Comparison of ENCODE assay signal across 36 cellular contexts in genomic region chr15:66270932-66271331, GRCh38. TPM values are rescaled to one million over a fixed set of nuclear protein-coding genes. Genes with fewer than 3 reads are reported as not detected.
"Had no signal": no experiment of that assay in that cellular context is flagged by ENCODE, and none has a peak within 500 bp of the region (broad histone marks: within the 10 kb centered on the region; RNA-seq: fewer than 3 reads in every experiment).

No MANE protein-coding gene starts in this region.

- H3K4me1 ChIP-seq: ascending aorta, breast epithelium, colonic mucosa, esophagus squamous epithelium, gastroesophageal sphincter, heart right ventricle had no signal

- H3K4me3 ChIP-seq: ascending aorta, breast epithelium, cardiac muscle cell, colonic mucosa, esophagus squamous epithelium, gastroesophageal sphincter, heart right ventricle had no signal

- H3K9me3 ChIP-seq: breast epithelium, colonic mucosa, esophagus squamous epithelium had no signal

- H3K27me3 ChIP-seq: ascending aorta, breast epithelium, cardiac muscle cell, colonic mucosa had no signal

- DNase-seq: activated B cell treated with CpG ODN at 0.5 μM for 24 hours; activated CD4-positive, alpha-beta memory T cell treated with anti-CD3 and anti-CD28 coated beads for 36 hours; activated CD4-positive, alpha-beta T cell treated with anti-CD3 and anti-CD28 coated beads for 48 hours; activated CD4-positive, alpha-beta T cell treated with anti-CD3 and anti-CD28 coated beads, Interleukin-2, amount 50 U/mL, for 1 hour; activated CD8-positive, alpha-beta memory T cell treated with anti-CD3 and anti-CD28 coated beads, Interleukin-2, amount 10 ng/mL, durations not matched to agents 7 days and 5 days; activated CD8-positive, alpha-beta memory T cell treated with anti-CD3 and anti-CD28 coated beads, Interleukin-2, amount 50 U/mL, for 4 hours; activated CD8-positive, alpha-beta T cell treated with anti-CD3 and anti-CD28 coated beads, Interleukin-2, amount 10 ng/mL, durations not matched to agents 7 days and 5 days; activated gamma-delta T cell; activated naive CD4-positive, alpha-beta T cell; activated naive CD4-positive, alpha-beta T cell treated with anti-CD3 and anti-CD28 coated beads, Interleukin-2, amount 10 ng/mL, durations not matched to agents 7 days and 5 days; activated naive CD8-positive, alpha-beta T cell treated with anti-CD3 and anti-CD28 coated beads, Interleukin-2, amount 10 ng/mL, durations not matched to agents 7 days and 5 days; activated T-cell treated with anti-CD3 and anti-CD28 coated beads, Interleukin-2, amount 50 U/mL, for 1 hour; activated T-cell treated with anti-CD3 and anti-CD28 coated beads, Interleukin-2, amount 50 U/mL, for 48 hours; central memory CD4-positive, alpha-beta T cell; cerebellar nuclear complex; colonic mucosa; effector CD8-positive, alpha-beta T cell; esophagus squamous epithelium; foreskin melanocyte; heart right ventricle; hippocampal formation; T1000; WERI-Rb-1 had no signal

- H3K36me3 ChIP-seq: ascending aorta, breast epithelium, cardiac muscle cell, colonic mucosa, esophagus squamous epithelium, gastroesophageal sphincter, heart right ventricle, WERI-Rb-1 had no signal

- H3K27ac ChIP-seq: ascending aorta, breast epithelium, cardiac muscle cell, colonic mucosa, epithelial cell of prostate, esophagus squamous epithelium, gastroesophageal sphincter, heart right ventricle, WERI-Rb-1 had no signal

RNA-seq across cellular contexts. Expression of gene MEGF11, which starts 17.4 kb away (rescaled TPM):
- total RNA-seq: activated B cell treated with CpG ODN at 0.5 μM for 24 hours; activated CD4-positive, alpha-beta memory T cell treated with anti-CD3 and anti-CD28 coated beads for 36 hours; activated CD8-positive, alpha-beta memory T cell treated with anti-CD3 and anti-CD28 coated beads for 36 hours; activated CD8-positive, alpha-beta memory T cell treated with anti-CD3 and anti-CD28 coated beads, Interleukin-2, amount 10 ng/mL, durations not matched to agents 7 days and 5 days; activated CD8-positive, alpha-beta T cell treated with anti-CD3 and anti-CD28 coated beads, Interleukin-2, amount 10 ng/mL, durations not matched to agents 7 days and 5 days; activated naive CD4-positive, alpha-beta T cell treated with anti-CD3 and anti-CD28 coated beads, Interleukin-2, amount 50 U/mL, for 72 hours; activated naive CD8-positive, alpha-beta T cell treated with anti-CD3 and anti-CD28 coated beads, Interleukin-2, amount 10 ng/mL, durations not matched to agents 7 days and 5 days; activated T-helper 1 cell treated with anti-CD3 and anti-CD28 coated beads, Interleukin-12 subunit alpha, Interleukin-12 subunit beta, Interleukin-2, Interleukin-4 antibody, amounts not matched to agents 30 ng/mL and 10 ng/mL and 1 ng/mL, durations not matched to agents 14 hours and 24 hours and 36 hours; activated T-helper 2 cell treated with anti-CD3 and anti-CD28 coated beads, Interferon-gamma antibody, Interleukin-2, Interleukin-4, amounts not matched to agents 10 μg/mL and 5 μg/mL and 100 μg/mL, durations not matched to agents 14 hours and 24 hours and 36 hours; ascending aorta; breast epithelium; colonic mucosa; dermis microvascular lymphatic vessel endothelial cell; endothelial cell of umbilical vein; esophagus squamous epithelium; heart right ventricle had no signal
- polyA plus RNA-seq: cardiac muscle cell, endothelial cell of umbilical vein, esophagus, fibroblast of lung had no signal
